In the genomic region with DNA sequence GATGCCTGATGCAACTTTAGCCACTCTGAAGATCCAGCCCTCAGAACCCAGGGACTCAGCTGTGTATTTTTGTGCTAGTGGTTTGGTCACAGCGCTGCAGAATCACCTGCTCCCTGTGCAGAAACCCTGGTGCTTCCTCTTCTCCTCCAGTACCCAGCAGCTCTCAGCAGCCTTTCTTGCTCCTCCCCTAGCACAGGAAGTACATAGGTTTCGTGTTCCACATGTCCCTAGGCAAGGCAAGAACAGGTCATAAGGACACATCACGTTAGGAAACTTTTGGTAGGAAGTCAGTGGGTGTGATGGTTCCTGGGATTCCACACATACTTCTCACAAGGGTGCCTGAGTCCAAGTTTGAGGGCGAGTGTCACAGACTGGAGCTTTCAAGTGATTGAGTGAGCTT, we compare ENCODE assay signal across 8 cellular contexts.
DNase-seq lines count a peak whose midpoint lies in the region; ATAC-seq and TF ChIP-seq lines count a peak whose summit lies in the region.

No MANE protein-coding gene starts in this region.

- H3K27ac Mint-ChIP-seq in CD8-positive, alpha-beta memory T cell = peak overlapping the region in 5 of 8 donors; percentile 21 to 63 (median 58)
- H3K27ac Mint-ChIP-seq in activated T-helper 1 cell treated with anti-CD3 and anti-CD28 coated beads, Interleukin-12 subunit alpha, Interleukin-12 subunit beta, Interleukin-2, Interleukin-4 antibody, amounts not matched to agents 30 ng/mL and 10 ng/mL and 1 ng/mL, durations not matched to agents 14 hours and 24 hours and 36 hours = peak overlapping the region; percentile 91
- peak overlapping the region; percentile 7 for H3K27ac Mint-ChIP-seq in stimulated activated memory B cell treated with anti-CD40 and anti-IgM and Interleukin-4, amounts not matched to agents 10 μg/mL and 1 μg/mL and 100 μg/mL, for 72 hours

- CTCF ChIA-PET in CD8-positive, alpha-beta memory T cell (lab: Charles Lee) = interaction anchor here (0.8 kb wide), 1 partner anchor 46 kb away, joined by 3 read pairs; no protein-coding TSS in a partner anchor

- no peaks in the 10 kb centered on the region for H3K27me3 ChIP-seq in CD8-positive, alpha-beta memory T cell (ENCODE audit: insufficient read depth, low read length, poor library complexity, severe bottlenecking)
- no peaks in the 10 kb centered on the region for H3K27me3 ChIP-seq in testis

- POLR2A ChIA-PET in CD8-positive, alpha-beta memory T cell (lab: Charles Lee) = no interaction called here

- TF ChIP-seq CTCF in testis (IDR thresholded peaks at IDR 0.05) = no peak

- H3K27ac ChIP-seq in CD8-positive, alpha-beta memory T cell (ENCODE audit: low read depth, low read length) = no peak overlapping the region
- no peak overlapping the region for H3K27ac ChIP-seq in testis

- peaks cover 16 to 25% (median 23%) of the 10 kb centered on the region in 3 donors for H3K4me1 Mint-ChIP-seq in CD8-positive, alpha-beta memory T cell
- peaks cover 38% of the 10 kb centered on the region for H3K4me1 Mint-ChIP-seq in activated T-helper 1 cell treated with anti-CD3 and anti-CD28 coated beads, Interleukin-12 subunit alpha, Interleukin-12 subunit beta, Interleukin-2, Interleukin-4 antibody, amounts not matched to agents 30 ng/mL and 10 ng/mL and 1 ng/mL, durations not matched to agents 14 hours and 24 hours and 36 hours (ENCODE audit: low read depth)
- H3K4me1 Mint-ChIP-seq in stimulated activated memory B cell treated with anti-CD40 and anti-IgM and Interleukin-4, amounts not matched to agents 10 μg/mL and 1 μg/mL and 100 μg/mL, for 72 hours = peaks cover 16% of the 10 kb centered on the region

- H3K4me1 ChIP-seq in CD8-positive, alpha-beta memory T cell (ENCODE audit: insufficient read depth, low read length) = peaks cover 8% of the 10 kb centered on the region
- no peaks in the 10 kb centered on the region for H3K4me1 ChIP-seq in testis

- no peaks in the 10 kb centered on the region for H3K36me3 ChIP-seq in CD8-positive, alpha-beta memory T cell (ENCODE audit: insufficient read depth, low read length)
- H3K36me3 ChIP-seq in testis (ENCODE audit: low read depth, missing control alignments) = no peaks in the 10 kb centered on the region

- no peaks in the 10 kb centered on the region for H3K9me3 Mint-ChIP-seq in CD8-positive, alpha-beta memory T cell
- H3K9me3 Mint-ChIP-seq in activated T-helper 1 cell treated with anti-CD3 and anti-CD28 coated beads, Interleukin-12 subunit alpha, Interleukin-12 subunit beta, Interleukin-2, Interleukin-4 antibody, amounts not matched to agents 30 ng/mL and 10 ng/mL and 1 ng/mL, durations not matched to agents 14 hours and 24 hours and 36 hours = no peaks in the 10 kb centered on the region
- no peaks in the 10 kb centered on the region for H3K9me3 Mint-ChIP-seq in stimulated activated memory B cell treated with anti-CD40 and anti-IgM and Interleukin-4, amounts not matched to agents 10 μg/mL and 1 μg/mL and 100 μg/mL, for 72 hours

- H3K9me3 ChIP-seq in CD8-positive, alpha-beta memory T cell (ENCODE audit: low read length) = no peaks in the 10 kb centered on the region
- H3K9me3 ChIP-seq in testis = no peaks in the 10 kb centered on the region

- WGBS in testis, 2 donors = 66 to 68% methylated on average over 4 of the region's 4 CpGs

- H3K27me3 Mint-ChIP-seq in CD8-positive, alpha-beta memory T cell = no peaks in the 10 kb centered on the region
- no peaks in the 10 kb centered on the region for H3K27me3 Mint-ChIP-seq in activated T-helper 1 cell treated with anti-CD3 and anti-CD28 coated beads, Interleukin-12 subunit alpha, Interleukin-12 subunit beta, Interleukin-2, Interleukin-4 antibody, amounts not matched to agents 30 ng/mL and 10 ng/mL and 1 ng/mL, durations not matched to agents 14 hours and 24 hours and 36 hours (ENCODE audit: insufficient read depth)
- no peaks in the 10 kb centered on the region for H3K27me3 Mint-ChIP-seq in stimulated activated memory B cell treated with anti-CD40 and anti-IgM and Interleukin-4, amounts not matched to agents 10 μg/mL and 1 μg/mL and 100 μg/mL, for 72 hours

- peaks cover 0 to 1% (median 0%) of the 10 kb centered on the region in 3 donors for H3K36me3 Mint-ChIP-seq in CD8-positive, alpha-beta memory T cell
- H3K36me3 Mint-ChIP-seq in activated T-helper 1 cell treated with anti-CD3 and anti-CD28 coated beads, Interleukin-12 subunit alpha, Interleukin-12 subunit beta, Interleukin-2, Interleukin-4 antibody, amounts not matched to agents 30 ng/mL and 10 ng/mL and 1 ng/mL, durations not matched to agents 14 hours and 24 hours and 36 hours (ENCODE audit: low read depth) = no peaks in the 10 kb centered on the region
- no peaks in the 10 kb centered on the region for H3K36me3 Mint-ChIP-seq in stimulated activated memory B cell treated with anti-CD40 and anti-IgM and Interleukin-4, amounts not matched to agents 10 μg/mL and 1 μg/mL and 100 μg/mL, for 72 hours

- peak in 1 of 5 donors; percentile 26 for DNase-seq in CD8-positive, alpha-beta memory T cell
- peak; percentile 26 for DNase-seq in activated T-helper 1 cell treated with anti-CD3 and anti-CD28 coated beads, Interleukin-12 subunit alpha, Interleukin-12 subunit beta, Interleukin-2, Interleukin-4 antibody, amounts not matched to agents 30 ng/mL and 10 ng/mL and 1 ng/mL, durations not matched to agents 14 hours and 24 hours and 36 hours (ENCODE audit: low spot score)
- DNase-seq in NCI-H2081 (lab: John Stamatoyannopoulos, UW) = no peak
- no peak for DNase-seq in dermis blood vessel endothelial cell
- DNase-seq in testis = no peak

- TF ChIP-seq POLR2A in testis (IDR thresholded peaks at IDR 0.05) = no peak

- intact Hi-C loops in activated T-helper 1 cell treated with anti-CD3 and anti-CD28 coated beads, Interleukin-12 subunit alpha, Interleukin-12 subunit beta, Interleukin-2, Interleukin-4 antibody, amounts not matched to agents 30 ng/mL and 10 ng/mL and 1 ng/mL, durations not matched to agents 14 hours and 24 hours and 36 hours (cut with micrococcal nuclease) = loop anchor here (1.0 kb wide), 1 partner anchor 23 kb away; no protein-coding TSS in a partner anchor
- intact Hi-C loops in testis (cut with DNase I; ENCODE audit: low total_unique reads) = no loop called here

- peak overlapping the region in 5 of 7 donors; percentile 3 to 78 (median 28) for H3K4me3 Mint-ChIP-seq in CD8-positive, alpha-beta memory T cell
- H3K4me3 Mint-ChIP-seq in activated T-helper 1 cell treated with anti-CD3 and anti-CD28 coated beads, Interleukin-12 subunit alpha, Interleukin-12 subunit beta, Interleukin-2, Interleukin-4 antibody, amounts not matched to agents 30 ng/mL and 10 ng/mL and 1 ng/mL, durations not matched to agents 14 hours and 24 hours and 36 hours = peak overlapping the region; percentile 45
- H3K4me3 Mint-ChIP-seq in stimulated activated memory B cell treated with anti-CD40 and anti-IgM and Interleukin-4, amounts not matched to agents 10 μg/mL and 1 μg/mL and 100 μg/mL, for 72 hours = no peak overlapping the region

- no peak overlapping the region for H3K4me3 ChIP-seq in CD8-positive, alpha-beta memory T cell (ENCODE audit: low read length)
- H3K4me3 ChIP-seq in testis = no peak overlapping the region

- ATAC-seq in GM19455 (IDR thresholded peaks at IDR 0.05; ENCODE audit: unreplicated experiment) = peak; percentile 49
- peak; percentile 57 for ATAC-seq in HG03442 (IDR thresholded peaks at IDR 0.05; ENCODE audit: unreplicated experiment)
- ATAC-seq in stimulated activated memory B cell treated with anti-CD40 and anti-IgM and Interleukin-4, amounts not matched to agents 10 μg/mL and 1 μg/mL and 100 μg/mL, for 72 hours = peak; percentile 78

Comparison
In these comparisons a context has a peak if more than half of its experiments do, and no peak if none do; other contexts are left out.
1. H3K27ac Mint-ChIP-seq: peak in every context shown above with its lines; median percentile 91 in activated T-helper 1 cell treated with anti-CD3 and anti-CD28 coated beads, Interleukin-12 subunit alpha, Interleukin-12 subunit beta, Interleukin-2, Interleukin-4 antibody, amounts not matched to agents 30 ng/mL and 10 ng/mL and 1 ng/mL, durations not matched to agents 14 hours and 24 hours and 36 hours; 58 in CD8-positive, alpha-beta memory T cell; 7 in stimulated activated memory B cell treated with anti-CD40 and anti-IgM and Interleukin-4, amounts not matched to agents 10 μg/mL and 1 μg/mL and 100 μg/mL, for 72 hours.